In the genomic region with DNA sequence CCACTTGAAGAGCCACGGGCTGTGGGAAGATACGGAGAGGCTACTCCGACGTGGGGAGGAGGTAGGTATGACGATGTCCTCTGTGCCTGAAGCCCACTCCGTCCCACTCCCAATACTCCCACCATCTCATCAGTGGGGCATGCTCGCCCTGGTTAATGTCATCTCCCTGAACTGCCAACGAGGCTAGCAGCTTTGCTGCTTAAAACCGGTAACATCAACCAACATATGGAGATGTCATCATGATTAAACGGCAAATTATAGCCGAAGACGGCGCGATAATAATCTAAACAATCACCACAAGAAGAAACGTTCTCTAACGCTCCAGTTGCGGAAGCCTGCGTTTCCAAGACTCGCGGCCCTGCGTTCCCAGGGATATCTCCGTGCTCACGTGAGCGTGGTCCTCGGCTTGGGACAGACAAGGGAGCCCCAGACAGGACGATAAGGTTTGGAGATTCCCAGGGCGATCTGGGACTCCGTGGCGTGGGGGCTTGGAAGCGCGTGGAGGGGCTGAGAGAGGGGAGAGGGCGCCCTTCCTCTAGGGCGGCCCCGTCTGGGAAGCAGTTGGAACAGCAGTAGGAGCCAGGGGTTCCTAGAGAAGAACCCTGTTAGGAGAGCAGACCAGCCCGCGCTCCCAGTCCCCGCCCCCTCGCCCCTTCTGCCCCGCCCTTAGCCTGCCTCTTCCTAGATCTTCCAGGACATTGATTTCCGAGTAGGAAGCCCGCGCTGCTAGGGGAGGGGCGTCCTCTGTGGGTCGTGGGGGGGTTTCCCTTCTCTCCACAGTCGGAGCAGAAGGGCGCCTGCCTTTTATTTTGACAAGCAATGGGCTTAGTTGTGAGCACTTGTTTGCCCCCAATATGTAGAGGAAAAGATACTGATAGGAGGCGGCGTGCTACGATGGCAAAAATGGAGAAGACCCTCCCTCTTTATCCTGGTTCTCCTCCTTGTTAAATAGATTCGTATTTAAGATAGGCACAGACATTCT, we compare ENCODE assay signal across 8 cellular contexts. TPM values are rescaled to one million over a fixed set of nuclear protein-coding genes. Genes with fewer than 3 reads are reported as not detected.
DNase-seq lines count a peak whose midpoint lies in the region; ATAC-seq, FAIRE-seq and TF ChIP-seq lines count a peak whose summit lies in the region.

No MANE protein-coding gene starts in this region.

- H3K9me3 ChIP-seq in esophagus muscularis mucosa (peaks cover 0 to 4% (median 0%) of the 10 kb centered on the region in 4 donors), PC-3 (ENCODE audit: low read length) (no peaks in the 10 kb centered on the region)

- peaks cover 36 to 55% (median 49%) of the 10 kb centered on the region in 4 donors for H3K4me1 ChIP-seq in esophagus muscularis mucosa
- H3K4me1 ChIP-seq in PC-3 (ENCODE audit: insufficient read depth, low read length) = no peaks in the 10 kb centered on the region

- H3K4me3 Mint-ChIP-seq in naive B cell = peak overlapping the region; percentile 87 to 94 (median 92)

- H3K27me3 Mint-ChIP-seq in naive B cell = peaks cover 85 to 97% (median 95%) of the 10 kb centered on the region in 3 donors

- DNase-seq in HTR-8/SVneo (ENCODE audit: insufficient read length, low spot score) (peak; percentile 71), T1000 (lab: John Stamatoyannopoulos, UW) (peak; percentile 9), esophagus muscularis mucosa (ENCODE audit: extremely low spot score) (peak; percentile 92), naive B cell (peak; percentile 5), foreskin melanocyte (no peak), PC-3 (no peak)

- no peak for FAIRE-seq in HTR-8/SVneo (lab: Jason Lieb, UNC)

- H3K27me3 ChIP-seq in esophagus muscularis mucosa (peaks cover 0 to 89% (median 75%) of the 10 kb centered on the region in 4 donors), PC-3 (ENCODE audit: low read length) (peaks cover 7% of the 10 kb centered on the region; the same call in 1 of the 2 replicates)

- H3K36me3 ChIP-seq in esophagus muscularis mucosa (no peaks in the 10 kb centered on the region), PC-3 (ENCODE audit: low read depth, low read length) (no peaks in the 10 kb centered on the region)

- peaks cover 0 to 43% of the 10 kb centered on the region in 2 donors for H3K36me3 Mint-ChIP-seq in naive B cell

- no TSS peak for BruUV-seq in PC-3 (replicated peaks; lab: Mats Ljungman, UMichigan)

- ATAC-seq in naive B cell (ENCODE audit: low read depth in 2 of 2) (no peak), GM18909 (IDR thresholded peaks at IDR 0.05; ENCODE audit: poor library complexity, unreplicated experiment) (no peak), PC-3 (no peak)

- WGBS in esophagus muscularis mucosa = 12% methylated on average over 49 of the region's 50 CpGs

- TF ChIP-seq CTCF in C4-2B (conservative IDR thresholded peaks at IDR 0.05) (peak; percentile 45), esophagus muscularis mucosa (IDR thresholded peaks at IDR 0.05) (peak in 1 of 3 experiments; percentile 26), PC-3 (conservative IDR thresholded peaks at IDR 0.05; ENCODE audit: low read depth, low read length) (no peak)

- H3K4me1 Mint-ChIP-seq in naive B cell = peaks cover 53 to 61% (median 54%) of the 10 kb centered on the region in 3 donors

- no peak for TF ChIP-seq POLR2A in esophagus muscularis mucosa (IDR thresholded peaks at IDR 0.05; ENCODE audit: low read depth)

- peaks cover 10 to 45% (median 31%) of the 10 kb centered on the region in 7 donors for H3K9me3 Mint-ChIP-seq in naive B cell

- no peaks in the 10 kb centered on the region for H4K20me1 ChIP-seq in PC-3 (ENCODE audit: low read length)

- intact Hi-C loops in esophagus muscularis mucosa (cut with DNase I) (no loop called here), PC-3 (cut with micrococcal nuclease) (no loop called here)

- no peak overlapping the region for H3K4me2 ChIP-seq in PC-3 (ENCODE audit: low read length)

- H3K27ac ChIP-seq in C4-2B (peak overlapping the region; percentile 59), esophagus muscularis mucosa (replicated peaks in 1 of 4) (peak overlapping the region; percentile 56 to 77 (median 69)), PC-3 (ENCODE audit: low read length) (no peak overlapping the region)

- POLR2A ChIA-PET in PC-3 (lab: Charles Lee; ENCODE audit: unreplicated experiment) = no interaction called here

- TF ChIP-seq EP300 in esophagus muscularis mucosa (IDR thresholded peaks at IDR 0.05) = no peak

- peak overlapping the region; percentile 52 to 70 (median 58) for H3K4me3 ChIP-seq in esophagus muscularis mucosa
- H3K4me3 ChIP-seq in PC-3 (ENCODE audit: low read length) = no peak overlapping the region

- no peak overlapping the region for H3K9ac ChIP-seq in PC-3 (ENCODE audit: low read length)

- CTCF ChIA-PET in PC-3 (lab: Charles Lee) = no interaction called here

- H2AFZ ChIP-seq in PC-3 (ENCODE audit: low read length) = no peak overlapping the region

- H3K9me2 ChIP-seq in PC-3 (replicated peaks; ENCODE audit: low read length) = no peaks in the 10 kb centered on the region

- H3F3A ChIP-seq in PC-3 (ENCODE audit: low read length, unreplicated experiment) = no peaks in the 10 kb centered on the region

- H3K79me2 ChIP-seq in PC-3 (ENCODE audit: low read length) = no peaks in the 10 kb centered on the region

- H3K27ac Mint-ChIP-seq in naive B cell = peak overlapping the region in 5 of 6 donors; percentile 75 to 94 (median 90)

RNA-seq across cellular contexts. Expression of a gene that starts 10.7 kb away (rescaled TPM):
- total RNA-seq in esophagus muscularis mucosa = 10 to 100 TPM; 12.9 to 24.2 (median 19.7) TPM
- polyA plus RNA-seq in naive B cell (ENCODE audit: low read depth in 6 of 6) = not detected
- not detected in 2 replicates for total RNA-seq in PC-3 (2014; rRNA removed)

Comparison
In these comparisons a context has a peak if more than half of its experiments do, and no peak if none do; other contexts are left out.
1. DNase-seq: peak in HTR-8/SVneo (single experiment), T1000 (single experiment), esophagus muscularis mucosa (single experiment) and naive B cell (single experiment); none in foreskin melanocyte (single experiment) and PC-3 (single experiment).
2. RNA of a gene that starts 10.7 kb away (total RNA-seq): 12.9 to 24.2 TPM in esophagus muscularis mucosa; not detected in PC-3; every median in the first group is over 10 times any median in the second.